ENCODE assay signal across 27 cellular contexts in genomic region chr14:56309198-56309597, GRCh38.
"Had no signal": no experiment of that assay in that cellular context is flagged by ENCODE, and none has a peak within 500 bp of the region (broad histone marks: within the 10 kb centered on the region; RNA-seq: fewer than 3 reads in every experiment).

No MANE protein-coding gene starts in this region.

- H3K36me3 Mint-ChIP-seq: activated naive CD4-positive, alpha-beta T cell treated with anti-CD3 and anti-CD28 coated beads, Interleukin-2, amount 10 ng/mL, durations not matched to agents 7 days and 5 days; activated naive CD4-positive, alpha-beta T cell treated with anti-CD3 and anti-CD28 coated beads, Interleukin-2, amount 50 U/mL, for 72 hours; activated naive CD8-positive, alpha-beta T cell treated with anti-CD3 and anti-CD28 coated beads, Interleukin-2, amount 10 ng/mL, durations not matched to agents 7 days and 5 days had no signal

- H3K27me3 ChIP-seq: brain microvascular endothelial cell, esophagus squamous epithelium, gastroesophageal sphincter had no signal

- H3K36me3 ChIP-seq: brain microvascular endothelial cell, gastroesophageal sphincter, WERI-Rb-1 had no signal

- H3K4me3 Mint-ChIP-seq: activated B cell treated with CpG ODN at 0.5 μM for 24 hours; activated CD8-positive, alpha-beta T cell treated with anti-CD3 and anti-CD28 coated beads for 36 hours; activated naive CD4-positive, alpha-beta T cell treated with anti-CD3 and anti-CD28 coated beads, Interleukin-2, amount 10 ng/mL, durations not matched to agents 7 days and 5 days; activated naive CD8-positive, alpha-beta T cell treated with anti-CD3 and anti-CD28 coated beads, Interleukin-2, amount 10 ng/mL, durations not matched to agents 7 days and 5 days; activated T-cell treated with anti-CD3 and anti-CD28 coated beads, Interleukin-2, amount 50 U/mL, for 4 hours; T-helper 17 cell; T-helper 2 cell treated with Interferon-gamma antibody and Interleukin-4, amounts not matched to agents 5 μg/mL and 100 μg/mL, for 36 hours had no signal

- H3K4me3 ChIP-seq: esophagus squamous epithelium, gastroesophageal sphincter had no signal

- ATAC-seq: activated CD4-positive, CD25-positive, alpha-beta regulatory T cell treated with anti-CD3 and anti-CD28 coated beads, Interleukin-2, amount 50 U/mL, for 24 hours; activated CD8-positive, alpha-beta T cell treated with anti-CD3 and anti-CD28 coated beads for 36 hours; activated naive CD4-positive, alpha-beta T cell treated with anti-CD3 and anti-CD28 coated beads, Interleukin-2, amount 50 U/mL, for 72 hours; activated T-cell treated with anti-CD3 and anti-CD28 coated beads, Interleukin-2, amount 50 U/mL, for 4 hours; gastroesophageal sphincter; T-helper 17 cell had no signal

- H3K4me1 Mint-ChIP-seq: activated B cell treated with CpG ODN at 0.5 μM for 24 hours; activated naive CD4-positive, alpha-beta T cell treated with anti-CD3 and anti-CD28 coated beads, Interleukin-2, amount 10 ng/mL, durations not matched to agents 7 days and 5 days; activated naive CD8-positive, alpha-beta T cell treated with anti-CD3 and anti-CD28 coated beads, Interleukin-2, amount 10 ng/mL, durations not matched to agents 7 days and 5 days; T-helper 17 cell had no signal

- H3K27ac Mint-ChIP-seq: activated B cell treated with CpG ODN at 0.5 μM for 24 hours; activated CD8-positive, alpha-beta T cell treated with anti-CD3 and anti-CD28 coated beads for 36 hours; activated naive CD4-positive, alpha-beta T cell treated with anti-CD3 and anti-CD28 coated beads, Interleukin-2, amount 10 ng/mL, durations not matched to agents 7 days and 5 days; activated naive CD4-positive, alpha-beta T cell treated with anti-CD3 and anti-CD28 coated beads, Interleukin-2, amount 50 U/mL, for 72 hours; activated naive CD8-positive, alpha-beta T cell treated with anti-CD3 and anti-CD28 coated beads, Interleukin-2, amount 10 ng/mL, durations not matched to agents 7 days and 5 days; activated T-helper 2 cell treated with anti-CD3 and anti-CD28 coated beads, Interferon-gamma antibody, Interleukin-2, Interleukin-4, amounts not matched to agents 10 μg/mL and 5 μg/mL and 100 μg/mL, durations not matched to agents 14 hours and 24 hours and 36 hours; T-helper 17 cell; T-helper 2 cell treated with Interferon-gamma antibody and Interleukin-4, amounts not matched to agents 5 μg/mL and 100 μg/mL, for 36 hours had no signal

- H3K4me1 ChIP-seq: esophagus squamous epithelium, gastroesophageal sphincter had no signal

- H3K9me3 ChIP-seq: esophagus squamous epithelium, gastroesophageal sphincter had no signal

- DNase-seq: activated B cell treated with CpG ODN at 0.5 μM for 24 hours; activated CD4-positive, alpha-beta T cell treated with anti-CD3 and anti-CD28 coated beads for 48 hours; activated CD4-positive, alpha-beta T cell treated with anti-CD3 and anti-CD28 coated beads, Interleukin-2, amount 50 U/mL, for 1 hour; activated CD4-positive, alpha-beta T cell treated with anti-CD3 and anti-CD28 coated beads, Interleukin-2, amount 50 U/mL, for 48 hours; activated CD8-positive, alpha-beta memory T cell treated with anti-CD3 and anti-CD28 coated beads for 24 hours; activated CD8-positive, alpha-beta T cell treated with anti-CD3 and anti-CD28 coated beads for 36 hours; activated effector memory CD4-positive, alpha-beta T cell treated with anti-CD3 and anti-CD28 coated beads, Interleukin-2, amount 50 U/mL, for 16 hours; activated naive CD4-positive, alpha-beta T cell treated with anti-CD3 and anti-CD28 coated beads, Interleukin-2, amount 10 ng/mL, durations not matched to agents 7 days and 5 days; activated naive CD8-positive, alpha-beta T cell treated with anti-CD3 and anti-CD28 coated beads, Interleukin-2, amount 10 ng/mL, durations not matched to agents 7 days and 5 days; activated T-cell treated with anti-CD3 and anti-CD28 coated beads, Interleukin-2, amount 50 U/mL, for 4 hours; brain microvascular endothelial cell; caudate nucleus; cortex of kidney; dermis blood vessel endothelial cell; effector CD8-positive, alpha-beta T cell; esophagus squamous epithelium; foreskin melanocyte; T-helper 1 cell; T-helper 17 cell; T1000; WERI-Rb-1 had no signal

- H3K27me3 Mint-ChIP-seq: activated B cell treated with CpG ODN at 0.5 μM for 24 hours; activated CD8-positive, alpha-beta T cell treated with anti-CD3 and anti-CD28 coated beads for 36 hours; activated naive CD4-positive, alpha-beta T cell treated with anti-CD3 and anti-CD28 coated beads, Interleukin-2, amount 10 ng/mL, durations not matched to agents 7 days and 5 days; activated naive CD8-positive, alpha-beta T cell treated with anti-CD3 and anti-CD28 coated beads, Interleukin-2, amount 10 ng/mL, durations not matched to agents 7 days and 5 days; T-helper 17 cell had no signal

- H3K27ac ChIP-seq: brain microvascular endothelial cell, epithelial cell of prostate, gastroesophageal sphincter, WERI-Rb-1 had no signal

- H3K9me3 Mint-ChIP-seq: activated B cell treated with CpG ODN at 0.5 μM for 24 hours; activated CD8-positive, alpha-beta T cell treated with anti-CD3 and anti-CD28 coated beads for 36 hours; activated naive CD4-positive, alpha-beta T cell treated with anti-CD3 and anti-CD28 coated beads, Interleukin-2, amount 10 ng/mL, durations not matched to agents 7 days and 5 days; activated naive CD8-positive, alpha-beta T cell treated with anti-CD3 and anti-CD28 coated beads, Interleukin-2, amount 10 ng/mL, durations not matched to agents 7 days and 5 days; activated T-helper 2 cell treated with anti-CD3 and anti-CD28 coated beads, Interferon-gamma antibody, Interleukin-2, Interleukin-4, amounts not matched to agents 10 μg/mL and 5 μg/mL and 100 μg/mL, durations not matched to agents 14 hours and 24 hours and 36 hours; T-helper 2 cell treated with Interferon-gamma antibody and Interleukin-4, amounts not matched to agents 5 μg/mL and 100 μg/mL, for 36 hours had no signal
